9 cellular contexts compared by ENCODE assay signal in the genomic region with DNA sequence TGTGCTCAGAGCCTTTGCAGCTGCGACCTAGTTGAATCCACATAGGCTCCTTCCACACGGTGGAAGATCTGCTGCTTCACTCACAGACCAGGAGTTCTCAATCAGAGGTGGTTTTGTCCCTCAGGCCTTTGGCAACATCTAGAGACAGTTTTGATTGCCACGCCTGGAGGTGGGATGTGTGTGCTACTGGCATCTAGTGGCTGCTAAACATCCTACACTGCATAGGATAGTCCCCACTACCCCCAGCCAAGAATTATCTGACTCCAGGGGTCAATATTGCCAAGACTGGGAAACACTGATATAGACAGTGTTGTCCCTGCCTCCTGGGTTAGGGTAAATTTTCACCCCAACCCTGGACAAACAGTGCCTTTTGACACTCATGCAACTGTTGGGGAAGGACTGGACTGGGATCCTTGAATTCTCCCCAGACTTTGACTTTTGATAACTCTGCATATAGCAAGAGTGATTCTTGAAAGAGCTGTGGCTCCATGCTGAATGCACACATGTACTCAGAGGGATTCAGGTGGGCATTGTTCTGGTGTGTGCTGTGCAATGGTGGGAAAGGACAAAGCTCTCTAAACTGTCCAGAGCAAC. TPM values are rescaled to one million over a fixed set of nuclear protein-coding genes. Genes with fewer than 3 reads are reported as not detected.
A peak's percentile ranks its signal among the peaks of the same experiment; 100 is the strongest.
DNase-seq lines count a peak whose midpoint lies in the region; FAIRE-seq and TF ChIP-seq lines count a peak whose summit lies in the region.
"Had no signal": no experiment of that assay in that cellular context is flagged by ENCODE, and none has a peak within 500 bp of the region (broad histone marks: within the 10 kb centered on the region; RNA-seq: fewer than 3 reads in every experiment).

No MANE protein-coding gene starts in this region.

- peak; percentile 88 for FAIRE-seq in GM12891 (lab: Jason Lieb, UNC)

- intact Hi-C loops in sigmoid colon (cut with DNase I) = no loop called here

- peaks cover 3% of the 10 kb centered on the region for H3K27me3 Mint-ChIP-seq in endothelial cell (ENCODE audit: unreplicated experiment)
- H3K27me3 Mint-ChIP-seq: stimulated activated naive CD8-positive, alpha-beta T cell treated with anti-CD3 and anti-CD28 coated beads, Interleukin-15, Interleukin-2, amounts not matched to agents 100 ng/mL and 50 ng/mL, for 24 hours had no signal

- H3K4me3 ChIP-seq in sigmoid colon = no peak overlapping the region

- TF ChIP-seq EP300 in sigmoid colon (IDR thresholded peaks at IDR 0.05) = no peak

- no peak overlapping the region for H3K27ac Mint-ChIP-seq in endothelial cell (ENCODE audit: unreplicated experiment)
- H3K27ac Mint-ChIP-seq: stimulated activated naive CD8-positive, alpha-beta T cell treated with anti-CD3 and anti-CD28 coated beads, Interleukin-15, Interleukin-2, amounts not matched to agents 100 ng/mL and 50 ng/mL, for 24 hours had no signal

- peaks cover 18 to 53% (median 29%) of the 10 kb centered on the region in 4 donors for H3K36me3 ChIP-seq in sigmoid colon

- peak overlapping the region in 3 of 4 donors; percentile 34 to 64 (median 41) for H3K27ac ChIP-seq in sigmoid colon

- no peak overlapping the region for H3K4me3 Mint-ChIP-seq in endothelial cell (ENCODE audit: unreplicated experiment)
- H3K4me3 Mint-ChIP-seq: stimulated activated naive CD8-positive, alpha-beta T cell treated with anti-CD3 and anti-CD28 coated beads, Interleukin-15, Interleukin-2, amounts not matched to agents 100 ng/mL and 50 ng/mL, for 24 hours had no signal

- peaks cover 29% of the 10 kb centered on the region for H3K36me3 Mint-ChIP-seq in endothelial cell (ENCODE audit: low read depth, unreplicated experiment)

- H3K9me3 Mint-ChIP-seq in endothelial cell (ENCODE audit: unreplicated experiment) = no peaks in the 10 kb centered on the region
- H3K9me3 Mint-ChIP-seq: stimulated activated naive CD8-positive, alpha-beta T cell treated with anti-CD3 and anti-CD28 coated beads, Interleukin-15, Interleukin-2, amounts not matched to agents 100 ng/mL and 50 ng/mL, for 24 hours had no signal

- peaks cover 0 to 18% (median 11%) of the 10 kb centered on the region in 4 donors for H3K4me1 ChIP-seq in sigmoid colon

- DNase-seq in AG09319 (ENCODE audit: extremely low read depth, low read depth) (no peak), GM12891 (ENCODE audit: insufficient read length, low spot score) (no peak), NCI-H460 (ENCODE audit: extremely low read depth, low read depth) (peak; percentile 26), cerebellar cortex (ENCODE audit: low spot score) (peak; percentile 40), sigmoid colon (no peak), hepatic stellate cell (ENCODE audit: low spot score) (no peak), NCI-H1092 treated with DMSO at 0.1 percent for 48 hours (lab: John Stamatoyannopoulos, UW) (no peak), endothelial cell (ENCODE audit: low spot score) (no peak)

- H3K27me3 ChIP-seq in sigmoid colon = no peaks in the 10 kb centered on the region

- TF ChIP-seq POLR2A in GM12891 (IDR thresholded peaks at IDR 0.05; ENCODE audit: low read depth, low read length) (no peak), sigmoid colon (IDR thresholded peaks at IDR 0.05) (no peak)

- H3K4me1 Mint-ChIP-seq in endothelial cell (ENCODE audit: unreplicated experiment) = peaks cover 2% of the 10 kb centered on the region

- TF ChIP-seq CTCF in AG09319 (IDR thresholded peaks at IDR 0.05; ENCODE audit: low read depth, low read length) = peak; percentile 28
- TF ChIP-seq CTCF in sigmoid colon (IDR thresholded peaks at IDR 0.05) = no peak
- TF ChIP-seq CTCF in endothelial cell (IDR thresholded peaks at IDR 0.05; ENCODE audit: unreplicated experiment) = no peak

- WGBS in sigmoid colon, 2 donors = 60 to 62% methylated on average over 3 of the region's 3 CpGs

- no peaks in the 10 kb centered on the region for H3K9me3 ChIP-seq in sigmoid colon

TF ChIP-seq in GM12891, 5 proteins besides CTCF, POLR2A, EP300 and RAD21:
- TF ChIP-seq POLR2AphosphoS5 (IDR thresholded peaks at IDR 0.05; ENCODE audit: low read depth, low read length) = no peak
- no peak for TF ChIP-seq SPI1 (IDR thresholded peaks at IDR 0.05; ENCODE audit: low read depth, low read length)
- no peak for TF ChIP-seq PAX5 (IDR thresholded peaks at IDR 0.05; ENCODE audit: insufficient read depth, low read length, severe bottlenecking)
- no peak for TF ChIP-seq POU2F2 (IDR thresholded peaks at IDR 0.05; ENCODE audit: low read depth, low read length)
- TF ChIP-seq TAF1 (IDR thresholded peaks at IDR 0.05; ENCODE audit: low read depth, low read length) = no peak

RNA-seq across cellular contexts. Expression of gene BAZ2A, which starts 39.8 kb away (rescaled TPM):
- polyA plus RNA-seq in GM12891 (2012; ENCODE audit: low read depth, missing spikeins) = 32.1 TPM
- total RNA-seq in NCI-H460 (2014; rRNA removed; shearing (Covaris generic)) = 30.4 and 32.4 TPM in 2 replicates
- 31.6 and 33.9 TPM in 2 replicates for polyA plus RNA-seq in NCI-H460 (2014; cell fraction: nucleus; rRNA removed)
- total RNA-seq in sigmoid colon (10 to 100 TPM; 39.6 to 91.1 (median 46.8) TPM), endothelial cell (ENCODE audit: unreplicated experiment) (165 TPM)
- 10 to 100 TPM; 14.4 to 59.5 (median 25.4) TPM for polyA plus RNA-seq in sigmoid colon

RNA-seq across cellular contexts. Expression of gene ATP5F1B, which starts 55.5 kb away (rescaled TPM):
- 754 TPM for polyA plus RNA-seq in GM12891 (2012; ENCODE audit: low read depth, missing spikeins)
- 1,105 and 1,272 TPM in 2 replicates for total RNA-seq in NCI-H460 (2014; rRNA removed; shearing (Covaris generic))
- 1,146 and 1,187 TPM in 2 replicates for polyA plus RNA-seq in NCI-H460 (2014; cell fraction: nucleus; rRNA removed)
- 100 to 1,000 TPM; 414 to 487 (median 449) TPM for total RNA-seq in sigmoid colon
- polyA plus RNA-seq in sigmoid colon = 1,000 to 10,000 TPM in 2 of 3 donors, 100 to 1,000 TPM in 1; 899 to 1,730 (median 1,188) TPM
- 519 TPM for total RNA-seq in endothelial cell (ENCODE audit: unreplicated experiment)

Comparison
In these comparisons a context has a peak if more than half of its experiments do, and no peak if none do; other contexts are left out.
1. DNase-seq: peak in NCI-H460 (single experiment) and cerebellar cortex (single experiment); none in AG09319 (single experiment), GM12891 (single experiment), sigmoid colon (single experiment), hepatic stellate cell (single experiment), NCI-H1092 treated with DMSO at 0.1 percent for 48 hours (single experiment) and endothelial cell (single experiment).